In genomic region chr2:158967114-158967730, GRCh38 we compare ENCODE assay signal across 9 cellular contexts. TPM values are rescaled to one million over a fixed set of nuclear protein-coding genes. Genes with fewer than 3 reads are reported as not detected.
DNase-seq lines count a peak whose midpoint lies in the region; ATAC-seq, FAIRE-seq and TF ChIP-seq lines count a peak whose summit lies in the region.
"Had no signal": no experiment of that assay in that cellular context is flagged by ENCODE, and none has a peak within 500 bp of the region (broad histone marks: within the 10 kb centered on the region; RNA-seq: fewer than 3 reads in every experiment).

No MANE protein-coding gene starts in this region.

- H3K4me3 ChIP-seq in AG04449 (ENCODE audit: low read depth, low read length) (peak overlapping the region; percentile 80), esophagus (ENCODE audit: low read depth in 1 of 2, low read length in 2 of 2) (peak overlapping the region in 1 of 2 donors; percentile 79), muscle layer of colon (ENCODE audit: low read depth in 1 of 2, low read length in 2 of 2) (peak overlapping the region; percentile 70 to 86)

- TF ChIP-seq CTCF in AG04449 (IDR thresholded peaks at IDR 0.05; ENCODE audit: insufficient read depth, low read length, missing control alignments) = no peak

- H3K27me3 ChIP-seq in esophagus (ENCODE audit: control insufficient read depth in 1 of 2, insufficient read depth in 2 of 2, low read length in 2 of 2) (no peaks in the 10 kb centered on the region), muscle layer of colon (ENCODE audit: control insufficient read depth in 1 of 2, insufficient read depth in 2 of 2, low read length in 2 of 2) (no peaks in the 10 kb centered on the region)

- H3K27ac ChIP-seq in esophagus (ENCODE audit: low read depth in 2 of 2, low read length in 1 of 2) (peak overlapping the region; percentile 90 to 94), muscle layer of colon (ENCODE audit: low read depth, low read length) (peak overlapping the region; percentile 98)

- H3K36me3 ChIP-seq in esophagus (ENCODE audit: control insufficient read depth in 2 of 2, insufficient read depth in 2 of 2, low read length in 1 of 2) (no peaks in the 10 kb centered on the region), muscle layer of colon (ENCODE audit: insufficient read depth, low read length) (no peaks in the 10 kb centered on the region)

- peaks cover 0 to under 1% of the 10 kb centered on the region in 2 donors for H3K4me1 ChIP-seq in esophagus (ENCODE audit: control insufficient read depth in 2 of 2, insufficient read depth in 2 of 2, low read length in 1 of 2)
- H3K4me1 ChIP-seq in muscle layer of colon (ENCODE audit: insufficient read depth, low read length) = peaks cover 20% of the 10 kb centered on the region

- 44 to 50% methylated on average over 12 of the region's 12 CpGs for WGBS in esophagus, 2 donors

- POLR2A ChIA-PET in AG04449 (lab: Yijun Ruan, JAX) = interaction anchor here (0.7 to 1.5 kb wide), 2 partner anchors 13 to 261 kb away, joined by 3 to 6 read pairs; no protein-coding TSS in a partner anchor

- ATAC-seq in GM21360 (IDR thresholded peaks at IDR 0.05; ENCODE audit: unreplicated experiment) = no peak
- ATAC-seq in HG03097 (IDR thresholded peaks at IDR 0.05; ENCODE audit: low FRiP score, unreplicated experiment) = no peak

- H3K9me3 ChIP-seq in esophagus (ENCODE audit: control insufficient read depth in 2 of 2, insufficient read depth in 1 of 2, low read depth in 1 of 2, low read length in 1 of 2) (no peaks in the 10 kb centered on the region), muscle layer of colon (ENCODE audit: low read length) (no peaks in the 10 kb centered on the region)

- DNase-seq in AG04449 (ENCODE audit: low read depth, low spot score) (no peak), OCI-M2 (lab: John Stamatoyannopoulos, UW; ENCODE audit: unreplicated experiment) (peak; percentile 86), RCC 7860 (ENCODE audit: low spot score) (no peak)
- DNase-seq in stimulated activated CD8-positive, alpha-beta memory T cell treated with anti-CD3 and anti-CD28 coated beads, Interleukin-4, amount 100 ng/mL, for 48 hours = no peak
- DNase-seq: T-helper 9 cell had no signal

- H3K9ac ChIP-seq in muscle layer of colon (ENCODE audit: low read length) = peak overlapping the region; percentile 72

- no peak for FAIRE-seq in RCC 7860 (lab: Jason Lieb, UNC)

- CTCF ChIA-PET in AG04449 (lab: Yijun Ruan, JAX) = interaction anchor here (1.1 to 6.0 kb wide), 3 partner anchors 36 to 151 kb away, joined by 3 to 35 read pairs (median 3); no protein-coding TSS in a partner anchor

RNA-seq across cellular contexts. Expression of gene TANC1, which starts 1.2 kb away (rescaled TPM):
- 10 to 100 TPM; 18.1 to 21.4 TPM for polyA plus RNA-seq in esophagus
